12 cellular contexts compared by ENCODE assay signal in genomic region chr10:78196964-78197363, GRCh38.
DNase-seq lines count a peak whose midpoint lies in the region; FAIRE-seq and TF ChIP-seq lines count a peak whose summit lies in the region.
"Had no signal": no experiment of that assay in that cellular context is flagged by ENCODE, and none has a peak within 500 bp of the region (broad histone marks: within the 10 kb centered on the region; RNA-seq: fewer than 3 reads in every experiment).

No MANE protein-coding gene starts in this region.

- H3K14ac ChIP-seq in mesenchymal stem cell (ENCODE audit: low read length in 2 of 2) = peak overlapping the region in 1 of 2 experiments; percentile 73

- H3K4ac ChIP-seq in mesenchymal stem cell (ENCODE audit: low read depth in 1 of 2, low read length in 2 of 2) = no peak overlapping the region

- peak overlapping the region; percentile 34 for H3K9ac ChIP-seq in mesenchymal stem cell (ENCODE audit: low read length)

- no peak overlapping the region for H2BK12ac ChIP-seq in mesenchymal stem cell (ENCODE audit: low read length in 2 of 2)

- peaks cover 1% of the 10 kb centered on the region for H3K27me3 ChIP-seq in bronchial epithelial cell (ENCODE audit: control insufficient read depth, insufficient read depth, low read length)
- H3K27me3 ChIP-seq in mesenchymal stem cell (ENCODE audit: control insufficient read depth in 1 of 2, insufficient read depth in 1 of 2, low read length in 2 of 2) = peaks cover 0 to 40% of the 10 kb centered on the region in 2 experiments
- H3K27me3 ChIP-seq in ascending aorta = no peaks in the 10 kb centered on the region
- no peaks in the 10 kb centered on the region for H3K27me3 ChIP-seq in left ventricle myocardium inferior (ENCODE audit: low read depth)
- H3K27me3 ChIP-seq: MG63 had no signal

- H3K27ac ChIP-seq in mesenchymal stem cell (ENCODE audit: low read length, poor library complexity, severe bottlenecking) (no peak overlapping the region), ascending aorta (no peak overlapping the region), left ventricle myocardium inferior (replicated peaks) (no peak overlapping the region)
- H3K27ac ChIP-seq: VCaP had no signal

- no peaks in the 10 kb centered on the region for H3K79me1 ChIP-seq in mesenchymal stem cell (replicated peaks; ENCODE audit: low read length, poor library complexity, severe bottlenecking)

- no peak overlapping the region for H2BK120ac ChIP-seq in mesenchymal stem cell (ENCODE audit: low read depth, low read length)

- no peaks in the 10 kb centered on the region for H3K36me3 ChIP-seq in bronchial epithelial cell (ENCODE audit: control insufficient read depth, insufficient read depth, low read length)
- no peaks in the 10 kb centered on the region for H3K36me3 ChIP-seq in mesenchymal stem cell (ENCODE audit: control insufficient read depth in 1 of 2, insufficient read depth in 2 of 2, low read depth in 1 of 2, low read length in 2 of 2)
- no peaks in the 10 kb centered on the region for H3K36me3 ChIP-seq in ascending aorta
- no peaks in the 10 kb centered on the region for H3K36me3 ChIP-seq in left ventricle myocardium inferior
- H3K36me3 ChIP-seq: MG63 had no signal

- H3K18ac ChIP-seq in mesenchymal stem cell (ENCODE audit: low read depth in 1 of 2, low read length in 2 of 2) = no peak overlapping the region

- in situ Hi-C loops in KBM-7 (cut with MboI; ENCODE audit: low pct_unique_long_range_greater_than_20kb, low sequenced_read_pairs) = no loop called here

- H4K8ac ChIP-seq in mesenchymal stem cell (ENCODE audit: low read length) = no peak overlapping the region

- intact Hi-C loops in ascending aorta (cut with DNase I) (no loop called here), left ventricle myocardium inferior (cut with micrococcal nuclease) (no loop called here)

- H3K4me2 ChIP-seq in mesenchymal stem cell (ENCODE audit: low read length, poor library complexity, severe bottlenecking) = no peak overlapping the region

- H2BK15ac ChIP-seq in mesenchymal stem cell (ENCODE audit: low read depth, poor library complexity, severe bottlenecking) = no peak overlapping the region

- no peak overlapping the region for H3K23ac ChIP-seq in mesenchymal stem cell (ENCODE audit: low read length in 2 of 2)

- H4K91ac ChIP-seq in mesenchymal stem cell (ENCODE audit: low read length) = peak overlapping the region; percentile 29

- H3K9me3 ChIP-seq in mesenchymal stem cell (ENCODE audit: control insufficient read depth, low read length) (peaks cover 10% of the 10 kb centered on the region), ascending aorta (peaks cover 0 to 8% of the 10 kb centered on the region in 2 donors), left ventricle myocardium inferior (replicated peaks) (peaks cover 11% of the 10 kb centered on the region)

- peaks cover 3% of the 10 kb centered on the region for H3K4me1 ChIP-seq in mesenchymal stem cell (ENCODE audit: control insufficient read depth, insufficient read depth, low read depth, low read length)
- H3K4me1 ChIP-seq in ascending aorta = no peaks in the 10 kb centered on the region
- no peaks in the 10 kb centered on the region for H3K4me1 ChIP-seq in left ventricle myocardium inferior

- no peak overlapping the region for H2AK5ac ChIP-seq in mesenchymal stem cell (ENCODE audit: low read length, severe bottlenecking)

- WGBS in mesenchymal stem cell = 68% methylated on average over 2 of the region's 2 CpGs

- H2BK5ac ChIP-seq in mesenchymal stem cell (ENCODE audit: low read depth, low read length, poor library complexity, severe bottlenecking) = no peak overlapping the region

- H3K4me3 ChIP-seq in bronchial epithelial cell (ENCODE audit: low read depth, low read length) (no peak overlapping the region), mesenchymal stem cell (ENCODE audit: insufficient read depth in 1 of 2, low read depth in 1 of 2, low read length in 2 of 2) (no peak overlapping the region), ascending aorta (no peak overlapping the region), left ventricle myocardium inferior (no peak overlapping the region)
- H3K4me3 ChIP-seq: MG63 had no signal

- no peak for TF ChIP-seq CTCF in bronchial epithelial cell (IDR thresholded peaks at IDR 0.05; ENCODE audit: insufficient read depth, low read length, severe bottlenecking)
- no peak for TF ChIP-seq CTCF in ascending aorta (IDR thresholded peaks at IDR 0.05)
- TF ChIP-seq CTCF in left ventricle myocardium inferior (IDR thresholded peaks at IDR 0.05; ENCODE audit: borderline replicate concordance) = no peak

- DNase-seq in EL (peak; percentile 69), HT1080 (ENCODE audit: low read depth) (peak; percentile 17), bronchial epithelial cell (ENCODE audit: low read depth) (peak; percentile 94), mesenchymal stem cell (peak; percentile 87), ascending aorta (ENCODE audit: low spot score in 2 of 2) (no peak), KBM-7 (no peak), amniotic stem cell (lab: John Stamatoyannopoulos, UW) (no peak), left ventricle myocardium inferior (no peak)
- DNase-seq: head of caudate nucleus; MG63; stimulated activated CD4-positive, alpha-beta T cell treated with anti-CD3 and anti-CD28 coated beads, Interleukin-4, amount 100 ng/mL, for 24 hours had no signal

- peak; percentile 32 for FAIRE-seq in bronchial epithelial cell (lab: Jason Lieb, UNC)

- H2AFZ ChIP-seq in mesenchymal stem cell (ENCODE audit: low read depth, low read length) = no peak overlapping the region

Comparison
In these comparisons a context has a peak if more than half of its experiments do, and no peak if none do; other contexts are left out.
1. DNase-seq: peak in EL (single experiment), HT1080 (single experiment), bronchial epithelial cell (single experiment) and mesenchymal stem cell (single experiment); none in ascending aorta (0 of 2), KBM-7 (single experiment), amniotic stem cell (single experiment) and left ventricle myocardium inferior (single experiment).